ENCODE assay signal across 9 cellular contexts in the genomic region with DNA sequence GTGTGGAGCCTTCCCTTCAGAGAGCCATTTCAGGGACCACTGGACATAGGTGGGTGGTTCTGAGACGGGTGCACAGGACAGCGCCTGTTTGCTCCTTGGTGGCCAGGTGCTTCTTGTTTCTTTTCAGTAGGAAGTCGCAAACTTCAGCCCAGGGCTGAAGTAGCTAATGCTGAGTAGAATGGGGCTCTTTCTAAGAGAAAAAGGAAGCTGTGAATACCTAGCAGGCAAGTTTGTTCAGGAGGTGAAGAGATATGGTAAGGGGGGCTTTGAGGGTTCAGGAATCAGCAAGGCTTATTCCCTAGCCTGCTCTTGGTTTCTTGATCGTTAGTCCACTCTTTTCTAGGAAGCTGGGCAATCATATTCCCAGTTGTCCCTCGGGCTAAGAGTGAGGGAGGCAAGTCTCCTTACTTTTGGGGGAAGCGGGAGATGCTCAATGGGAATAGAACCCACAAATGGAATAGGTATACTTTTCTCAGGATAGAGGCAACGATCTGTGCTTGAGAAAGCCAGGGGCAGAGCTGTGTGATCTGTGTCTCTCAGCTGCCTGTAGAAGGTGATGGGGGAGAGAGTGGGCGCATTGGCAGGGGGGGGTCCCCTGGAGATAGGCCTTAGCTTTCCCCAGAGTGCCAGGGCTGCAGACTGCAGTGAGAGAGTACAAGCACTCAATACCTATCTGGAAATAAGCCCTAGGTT. TPM values are rescaled to one million over a fixed set of nuclear protein-coding genes. Genes with fewer than 3 reads are reported as not detected.
A peak's percentile ranks its signal among the peaks of the same experiment; 100 is the strongest.
DNase-seq lines count a peak whose midpoint lies in the region; ATAC-seq, FAIRE-seq and TF ChIP-seq lines count a peak whose summit lies in the region.
"Had no signal": no experiment of that assay in that cellular context is flagged by ENCODE, and none has a peak within 500 bp of the region (broad histone marks: within the 10 kb centered on the region; RNA-seq: fewer than 3 reads in every experiment).

No MANE protein-coding gene starts in this region.

- H3K9me3 Mint-ChIP-seq in CD4-positive, alpha-beta T cell, result no peaks in the 10 kb centered on the region
- H3K9me3 Mint-ChIP-seq in astrocyte (ENCODE audit: unreplicated experiment) (no peaks in the 10 kb centered on the region), nephron progenitor cell (no peaks in the 10 kb centered on the region)

- H3K27ac ChIP-seq in CD4-positive, alpha-beta T cell (ENCODE audit: low read depth, low read length), result no peak overlapping the region
- H3K27ac ChIP-seq in HEK293 (ENCODE audit: extremely low read depth, low read depth, low read length) (peak overlapping the region; percentile 13; the same call in 1 of the 2 replicates), astrocyte (ENCODE audit: low read depth, low read length) (no peak overlapping the region)

- POLR2A ChIA-PET in CD4-positive, alpha-beta T cell (lab: Charles Lee), result interaction anchor here (1.3 to 1.4 kb wide), 4 partner anchors 9 to 473 kb away, joined by 3 to 7 read pairs (median 4); no protein-coding TSS in a partner anchor
- POLR2A ChIA-PET in HEK293 (lab: Yijun Ruan, JAX), result interaction anchor here (0.7 to 1.3 kb wide), 4 partner anchors 9 to 1857 kb away, joined by 3 to 19 read pairs (median 3); a partner anchor contains a TSS

- H3K4me3 ChIP-seq in HEK293 (ENCODE audit: low read depth, low read length) (no peak overlapping the region), astrocyte (ENCODE audit: insufficient read depth, low read depth, low read length) (no peak overlapping the region)

- FAIRE-seq in astrocyte (lab: Jason Lieb, UNC), result no peak
- FAIRE-seq: islet of Langerhans had no signal

- H3K79me2 ChIP-seq in astrocyte (ENCODE audit: insufficient read depth, low read length), result peaks cover 64% of the 10 kb centered on the region

- TF ChIP-seq CTCF in CD4-positive, alpha-beta T cell (IDR thresholded peaks at IDR 0.05), result no peak
- no peak for TF ChIP-seq CTCF in HEK293 (tag by site-specific recombination; IDR thresholded peaks at IDR 0.05)
- no peak for TF ChIP-seq CTCF in astrocyte (IDR thresholded peaks at IDR 0.05; ENCODE audit: insufficient read depth, low read depth, low read length)
- TF ChIP-seq CTCF in nephron progenitor cell (IDR thresholded peaks at IDR 0.05), result no peak

- intact Hi-C loops in CD4-positive, alpha-beta T cell (cut with DNase I, micrococcal nuclease), result loop anchor here in 1 of 2 experiments (2.0 to 10.0 kb wide), 5 partner anchors 37 to 1537 kb away; a partner anchor contains a TSS

- CTCF ChIA-PET in CD4-positive, alpha-beta T cell (lab: Charles Lee), result interaction anchor here (0.9 to 2.6 kb wide), 2 partner anchors 15 to 32 kb away, joined by 3 to 10 read pairs; no protein-coding TSS in a partner anchor
- CTCF ChIA-PET in HEK293 (lab: Yijun Ruan, JAX), result interaction anchor here (0.6 to 8.1 kb wide), 7 partner anchors 12 to 58 kb away, joined by 3 to 68 read pairs (median 6); no protein-coding TSS in a partner anchor

- DNase-seq in CD4-positive, alpha-beta T cell, result no peak
- no peak for DNase-seq in astrocyte (ENCODE audit: low read depth)
- peak; percentile 6 for DNase-seq in nephron progenitor cell
- DNase-seq in NCI-H128 (lab: John Stamatoyannopoulos, UW; ENCODE audit: unreplicated experiment), result no peak
- DNase-seq in HUDEP-2 (lab: John Stamatoyannopoulos, UW; ENCODE audit: unreplicated experiment in 76 of 76), result no peak

- H3K27ac Mint-ChIP-seq in CD4-positive, alpha-beta T cell, result peak overlapping the region; percentile 96
- no peak overlapping the region for H3K27ac Mint-ChIP-seq in astrocyte (ENCODE audit: unreplicated experiment)
- H3K27ac Mint-ChIP-seq in nephron progenitor cell, result no peak overlapping the region

- H3K36me3 ChIP-seq in HEK293 (ENCODE audit: control insufficient read depth in 2 of 2, insufficient read depth in 1 of 2, low read length in 2 of 2), result peaks cover 0 to 5% of the 10 kb centered on the region in 2 experiments; a peak in 2 of 3 replicates
- no peaks in the 10 kb centered on the region for H3K36me3 ChIP-seq in astrocyte (ENCODE audit: insufficient read depth, low read length)

- peak overlapping the region; percentile 91 for H3K4me2 ChIP-seq in astrocyte (ENCODE audit: low read length)

- ATAC-seq in CD4-positive, alpha-beta T cell (ENCODE audit: poor library complexity), result no peak
- ATAC-seq in GM18907 (IDR thresholded peaks at IDR 0.05; ENCODE audit: unreplicated experiment) (no peak), GM21381 (IDR thresholded peaks at IDR 0.05; ENCODE audit: unreplicated experiment) (no peak)

- H3K9me3 ChIP-seq in CD4-positive, alpha-beta T cell (ENCODE audit: control insufficient read depth, low read length), result no peaks in the 10 kb centered on the region
- H3K9me3 ChIP-seq in HEK293 (ENCODE audit: control insufficient read depth, insufficient read depth, low read depth, low read length) (no peaks in the 10 kb centered on the region), astrocyte (ENCODE audit: insufficient read depth, low read depth, low read length) (no peaks in the 10 kb centered on the region)

- H2AFZ ChIP-seq in astrocyte (ENCODE audit: low read depth, low read length), result no peak overlapping the region

- peaks cover 26% of the 10 kb centered on the region for H3K36me3 Mint-ChIP-seq in CD4-positive, alpha-beta T cell (ENCODE audit: low read depth)
- H3K36me3 Mint-ChIP-seq in astrocyte (ENCODE audit: low read depth, unreplicated experiment) (no peaks in the 10 kb centered on the region), nephron progenitor cell (ENCODE audit: low read depth) (no peaks in the 10 kb centered on the region)

- H3K4me1 ChIP-seq in HEK293 (ENCODE audit: control insufficient read depth, insufficient read depth, low read length), result peaks cover 23% of the 10 kb centered on the region
- H3K4me1 ChIP-seq in astrocyte (ENCODE audit: insufficient read depth, low read length), result peaks cover 37% of the 10 kb centered on the region

- peak overlapping the region; percentile 100 for H3K4me3 Mint-ChIP-seq in CD4-positive, alpha-beta T cell
- H3K4me3 Mint-ChIP-seq in astrocyte (ENCODE audit: unreplicated experiment) (peak overlapping the region; percentile 80), nephron progenitor cell (peak overlapping the region; percentile 10)

- H3K9ac ChIP-seq in astrocyte (ENCODE audit: low read length), result peak overlapping the region; percentile 83

- H3K27me3 Mint-ChIP-seq in CD4-positive, alpha-beta T cell, result peaks cover 6% of the 10 kb centered on the region
- H3K27me3 Mint-ChIP-seq in astrocyte (ENCODE audit: low read depth, unreplicated experiment) (peaks cover 34% of the 10 kb centered on the region), nephron progenitor cell (ENCODE audit: low read depth, poor library complexity) (peaks cover 96% of the 10 kb centered on the region)

- peaks cover 87% of the 10 kb centered on the region for H3K4me1 Mint-ChIP-seq in CD4-positive, alpha-beta T cell (ENCODE audit: low read depth)
- H3K4me1 Mint-ChIP-seq in astrocyte (ENCODE audit: low read depth, unreplicated experiment) (peaks cover 29% of the 10 kb centered on the region), nephron progenitor cell (peaks cover 33% of the 10 kb centered on the region)

- peaks cover 69% of the 10 kb centered on the region for H4K20me1 ChIP-seq in astrocyte (ENCODE audit: insufficient read depth, low read length)

- H3K27me3 ChIP-seq in CD4-positive, alpha-beta T cell (ENCODE audit: control insufficient read depth, insufficient read depth, low read length), result peaks cover 10% of the 10 kb centered on the region
- peaks cover 37% of the 10 kb centered on the region for H3K27me3 ChIP-seq in astrocyte (ENCODE audit: insufficient read depth, low read length)

TF ChIP-seq in HEK293, 187 proteins besides CTCF, POLR2A, EP300 and RAD21:
- TF ChIP-seq ZBTB20 (tag by site-specific recombination; IDR thresholded peaks at IDR 0.05) (peak; percentile 54), ZNF529 (tag by site-specific recombination; IDR thresholded peaks at IDR 0.05; ENCODE audit: insufficient replicate concordance) (no peak)

RNA-seq across cellular contexts. Expression of a gene that starts 1.9 kb away (rescaled TPM):
- total RNA-seq in CD4-positive, alpha-beta T cell, result 1 to 10 TPM; 7.0 to 7.9 TPM
- 9.1 and 9.2 TPM in 2 replicates for total RNA-seq in astrocyte

RNA-seq across cellular contexts. Expression of a gene that starts 13.7 kb away (rescaled TPM):
- total RNA-seq in CD4-positive, alpha-beta T cell, result 1 to 10 TPM; 1.5 TPM
- 2.4 and 2.6 TPM in 2 replicates for total RNA-seq in astrocyte

Comparison
In these comparisons a context has a peak if more than half of its experiments do, and no peak if none do; other contexts are left out.
1. H3K4me3 Mint-ChIP-seq: peak in every context shown above with its lines; median percentile 100 in CD4-positive, alpha-beta T cell; 80 in astrocyte; 10 in nephron progenitor cell.